34 cellular contexts compared by ENCODE assay signal in genomic region chr7:12882710-12883109, GRCh38.
"Had no signal": no experiment of that assay in that cellular context is flagged by ENCODE, and none has a peak within 500 bp of the region (broad histone marks: within the 10 kb centered on the region; RNA-seq: fewer than 3 reads in every experiment).

No MANE protein-coding gene starts in this region.

- H3K4me1 ChIP-seq: adrenal gland, body of pancreas, esophagus squamous epithelium, heart right ventricle had no signal

- DNase-seq: activated CD4-positive, alpha-beta memory T cell treated with anti-CD3 and anti-CD28 coated beads for 36 hours; activated CD4-positive, alpha-beta T cell treated with anti-CD3 and anti-CD28 coated beads for 36 hours; activated CD4-positive, alpha-beta T cell treated with anti-CD3 and anti-CD28 coated beads, Interleukin-2, amount 10 ng/mL, durations not matched to agents 24 days and 14 days; activated CD4-positive, CD25-positive, alpha-beta regulatory T cell; activated CD4-positive, CD25-positive, alpha-beta regulatory T cell treated with anti-CD3 and anti-CD28 coated beads, Interleukin-2, amount 50 U/mL, for 72 hours; activated CD8-positive, alpha-beta memory T cell treated with anti-CD3 and anti-CD28 coated beads, Interleukin-2, amount 10 ng/mL, durations not matched to agents 7 days and 5 days; activated CD8-positive, alpha-beta memory T cell treated with anti-CD3 and anti-CD28 coated beads, Interleukin-2, amount 50 U/mL, for 4 hours; activated CD8-positive, alpha-beta T cell treated with anti-CD3 and anti-CD28 coated beads, Interleukin-2, amount 10 ng/mL, durations not matched to agents 7 days and 5 days; activated effector memory CD4-positive, alpha-beta T cell treated with anti-CD3 and anti-CD28 coated beads, Interleukin-2, amount 50 U/mL, for 16 hours; activated naive CD4-positive, alpha-beta T cell treated with anti-CD3 and anti-CD28 coated beads for 36 hours; activated naive CD8-positive, alpha-beta T cell treated with anti-CD3 and anti-CD28 coated beads for 36 hours; activated naive CD8-positive, alpha-beta T cell treated with anti-CD3 and anti-CD28 coated beads, Interleukin-2, amount 50 U/mL, for 24 hours; activated T-cell treated with anti-CD3 and anti-CD28 coated beads, Interleukin-2, amount 50 U/mL, for 1 hour; activated T-cell treated with anti-CD3 and anti-CD28 coated beads, Interleukin-2, amount 50 U/mL, for 48 hours; adrenal gland; amygdala; aorta; body of pancreas; caudate nucleus; cortex of kidney; dermis blood vessel endothelial cell; effector CD8-positive, alpha-beta T cell; esophagus squamous epithelium; foreskin melanocyte; heart right ventricle; T-helper 2 cell had no signal

- H3K27me3 Mint-ChIP-seq: activated naive CD4-positive, alpha-beta T cell treated with anti-CD3 and anti-CD28 coated beads, Interleukin-2, amount 50 U/mL, for 24 hours had no signal

- H3K9me3 ChIP-seq: adrenal gland, body of pancreas, esophagus squamous epithelium, gastroesophageal sphincter, heart right ventricle had no signal

- H3K27me3 ChIP-seq: body of pancreas, esophagus squamous epithelium, gastroesophageal sphincter, heart right ventricle had no signal

- H3K36me3 ChIP-seq: adrenal gland, esophagus squamous epithelium, gastroesophageal sphincter, heart right ventricle had no signal

- FAIRE-seq: colon, endometrium, endothelial cell of umbilical vein had no signal

- ATAC-seq: activated CD4-positive, alpha-beta T cell treated with anti-CD3 and anti-CD28 coated beads for 36 hours; activated CD8-positive, alpha-beta memory T cell treated with anti-CD3 and anti-CD28 coated beads, Interleukin-2, amount 10 ng/mL, durations not matched to agents 7 days and 5 days; activated CD8-positive, alpha-beta T cell treated with anti-CD3 and anti-CD28 coated beads, Interleukin-2, amount 10 ng/mL, durations not matched to agents 7 days and 5 days; activated naive CD8-positive, alpha-beta T cell treated with anti-CD3 and anti-CD28 coated beads, Interleukin-2, amount 50 U/mL, for 24 hours; body of pancreas; gastroesophageal sphincter; heart right ventricle had no signal

- H3K27ac Mint-ChIP-seq: activated CD4-positive, alpha-beta memory T cell treated with anti-CD3 and anti-CD28 coated beads for 36 hours; activated CD4-positive, alpha-beta T cell treated with anti-CD3 and anti-CD28 coated beads for 36 hours; activated CD4-positive, alpha-beta T cell treated with anti-CD3 and anti-CD28 coated beads, Interleukin-2, amount 10 ng/mL, durations not matched to agents 24 days and 14 days; activated CD8-positive, alpha-beta memory T cell treated with anti-CD3 and anti-CD28 coated beads, Interleukin-2, amount 10 ng/mL, durations not matched to agents 7 days and 5 days; activated CD8-positive, alpha-beta T cell treated with anti-CD3 and anti-CD28 coated beads, Interleukin-2, amount 10 ng/mL, durations not matched to agents 7 days and 5 days; activated naive CD4-positive, alpha-beta T cell treated with anti-CD3 and anti-CD28 coated beads for 36 hours; activated naive CD4-positive, alpha-beta T cell treated with anti-CD3 and anti-CD28 coated beads, Interleukin-2, amount 50 U/mL, for 24 hours; activated naive CD8-positive, alpha-beta T cell treated with anti-CD3 and anti-CD28 coated beads for 36 hours; activated naive CD8-positive, alpha-beta T cell treated with anti-CD3 and anti-CD28 coated beads, Interleukin-2, amount 50 U/mL, for 24 hours; activated T-helper 1 cell treated with anti-CD3 and anti-CD28 coated beads, Interleukin-12 subunit alpha, Interleukin-12 subunit beta, Interleukin-2, Interleukin-4 antibody, amounts not matched to agents 30 ng/mL and 10 ng/mL and 1 ng/mL, durations not matched to agents 14 hours and 24 hours and 36 hours; activated T-helper 2 cell treated with anti-CD3 and anti-CD28 coated beads, Interferon-gamma antibody, Interleukin-2, Interleukin-4, amounts not matched to agents 10 μg/mL and 5 μg/mL and 100 μg/mL, durations not matched to agents 14 hours and 24 hours and 36 hours had no signal

- H3K36me3 Mint-ChIP-seq: activated CD4-positive, alpha-beta memory T cell treated with anti-CD3 and anti-CD28 coated beads for 36 hours; activated CD8-positive, alpha-beta memory T cell treated with anti-CD3 and anti-CD28 coated beads, Interleukin-2, amount 10 ng/mL, durations not matched to agents 7 days and 5 days; activated naive CD4-positive, alpha-beta T cell treated with anti-CD3 and anti-CD28 coated beads, Interleukin-2, amount 50 U/mL, for 24 hours; activated naive CD8-positive, alpha-beta T cell treated with anti-CD3 and anti-CD28 coated beads for 36 hours had no signal

- H3K4me1 Mint-ChIP-seq: activated CD4-positive, alpha-beta T cell treated with anti-CD3 and anti-CD28 coated beads for 36 hours; activated CD4-positive, alpha-beta T cell treated with anti-CD3 and anti-CD28 coated beads, Interleukin-2, amount 10 ng/mL, durations not matched to agents 24 days and 14 days; activated naive CD4-positive, alpha-beta T cell treated with anti-CD3 and anti-CD28 coated beads, Interleukin-2, amount 50 U/mL, for 24 hours; activated naive CD8-positive, alpha-beta T cell treated with anti-CD3 and anti-CD28 coated beads for 36 hours; activated naive CD8-positive, alpha-beta T cell treated with anti-CD3 and anti-CD28 coated beads, Interleukin-2, amount 50 U/mL, for 24 hours had no signal

- H3K9me3 Mint-ChIP-seq: activated CD4-positive, alpha-beta memory T cell treated with anti-CD3 and anti-CD28 coated beads for 36 hours; activated CD4-positive, alpha-beta T cell treated with anti-CD3 and anti-CD28 coated beads, Interleukin-2, amount 10 ng/mL, durations not matched to agents 24 days and 14 days; activated naive CD4-positive, alpha-beta T cell treated with anti-CD3 and anti-CD28 coated beads for 36 hours; activated naive CD4-positive, alpha-beta T cell treated with anti-CD3 and anti-CD28 coated beads, Interleukin-2, amount 50 U/mL, for 24 hours; activated naive CD8-positive, alpha-beta T cell treated with anti-CD3 and anti-CD28 coated beads for 36 hours; activated naive CD8-positive, alpha-beta T cell treated with anti-CD3 and anti-CD28 coated beads, Interleukin-2, amount 50 U/mL, for 24 hours; activated T-helper 1 cell treated with anti-CD3 and anti-CD28 coated beads, Interleukin-12 subunit alpha, Interleukin-12 subunit beta, Interleukin-2, Interleukin-4 antibody, amounts not matched to agents 30 ng/mL and 10 ng/mL and 1 ng/mL, durations not matched to agents 14 hours and 24 hours and 36 hours; activated T-helper 2 cell treated with anti-CD3 and anti-CD28 coated beads, Interferon-gamma antibody, Interleukin-2, Interleukin-4, amounts not matched to agents 10 μg/mL and 5 μg/mL and 100 μg/mL, durations not matched to agents 14 hours and 24 hours and 36 hours had no signal

- H3K4me3 Mint-ChIP-seq: activated CD4-positive, alpha-beta memory T cell treated with anti-CD3 and anti-CD28 coated beads for 36 hours; activated CD4-positive, alpha-beta T cell treated with anti-CD3 and anti-CD28 coated beads for 36 hours; activated CD4-positive, alpha-beta T cell treated with anti-CD3 and anti-CD28 coated beads, Interleukin-2, amount 10 ng/mL, durations not matched to agents 24 days and 14 days; activated CD8-positive, alpha-beta memory T cell treated with anti-CD3 and anti-CD28 coated beads, Interleukin-2, amount 10 ng/mL, durations not matched to agents 7 days and 5 days; activated CD8-positive, alpha-beta T cell treated with anti-CD3 and anti-CD28 coated beads, Interleukin-2, amount 10 ng/mL, durations not matched to agents 7 days and 5 days; activated naive CD4-positive, alpha-beta T cell treated with anti-CD3 and anti-CD28 coated beads for 36 hours; activated naive CD4-positive, alpha-beta T cell treated with anti-CD3 and anti-CD28 coated beads, Interleukin-2, amount 50 U/mL, for 24 hours; activated naive CD8-positive, alpha-beta T cell treated with anti-CD3 and anti-CD28 coated beads for 36 hours; activated naive CD8-positive, alpha-beta T cell treated with anti-CD3 and anti-CD28 coated beads, Interleukin-2, amount 50 U/mL, for 24 hours; activated T-helper 1 cell treated with anti-CD3 and anti-CD28 coated beads, Interleukin-12 subunit alpha, Interleukin-12 subunit beta, Interleukin-2, Interleukin-4 antibody, amounts not matched to agents 30 ng/mL and 10 ng/mL and 1 ng/mL, durations not matched to agents 14 hours and 24 hours and 36 hours had no signal

- H3K27ac ChIP-seq: adrenal gland, body of pancreas, epithelial cell of prostate, esophagus squamous epithelium, gastroesophageal sphincter, heart right ventricle had no signal

- H3K4me3 ChIP-seq: adrenal gland, body of pancreas, esophagus squamous epithelium, gastroesophageal sphincter, heart right ventricle had no signal
